ENCODE assay signal across 20 cellular contexts in genomic region chr2:239868556-239869181, GRCh38.
DNase-seq lines count a peak whose midpoint lies in the region; ATAC-seq, FAIRE-seq and TF ChIP-seq lines count a peak whose summit lies in the region.
"Had no signal": no experiment of that assay in that cellular context is flagged by ENCODE, and none has a peak within 500 bp of the region (broad histone marks: within the 10 kb centered on the region; RNA-seq: fewer than 3 reads in every experiment).

No MANE protein-coding gene starts in this region.

- DNase-seq in activated CD8-positive, alpha-beta memory T cell treated with anti-CD3 and anti-CD28 coated beads, Interleukin-2, amount 50 U/mL, for 48 hours: peak; percentile 22
- DNase-seq in activated CD8-positive, alpha-beta memory T cell treated with anti-CD3 and anti-CD28 coated beads, Interleukin-2, amount 10 ng/mL, durations not matched to agents 7 days and 5 days: no peak
- DNase-seq in HepG2 (ENCODE audit: low spot score) (no peak), trophoblast cell (no peak), substantia nigra (lab: John Stamatoyannopoulos, UW) (no peak), mesenteric fat pad (ENCODE audit: low spot score) (no peak)
- DNase-seq: 8988T; CD4-positive, alpha-beta memory T cell; DMS153; DMS79; GDM1; GM23248; HCEC 1CT; HFFc6 had no signal

- TF ChIP-seq POLR2A in HepG2 (IDR thresholded peaks at IDR 0.05; ENCODE audit: insufficient read depth in 1 of 2, low read depth in 2 of 2, low read length in 2 of 2): no peak

- H3K23ac ChIP-seq in trophoblast cell (ENCODE audit: low read length): peak overlapping the region; percentile 12

- ATAC-seq in activated CD8-positive, alpha-beta memory T cell treated with anti-CD3 and anti-CD28 coated beads, Interleukin-2, amount 10 ng/mL, durations not matched to agents 7 days and 5 days: no peak
- ATAC-seq in HepG2 (no peak), HG02970 (IDR thresholded peaks at IDR 0.05; ENCODE audit: low FRiP score, unreplicated experiment) (no peak)

- no peak overlapping the region for H2BK12ac ChIP-seq in trophoblast cell (ENCODE audit: low read length)

- H3K27ac Mint-ChIP-seq in activated CD8-positive, alpha-beta memory T cell treated with anti-CD3 and anti-CD28 coated beads, Interleukin-2, amount 10 ng/mL, durations not matched to agents 7 days and 5 days: no peak overlapping the region
- H3K27ac Mint-ChIP-seq: CD14-positive monocyte; CD4-positive, alpha-beta memory T cell; HFFc6 had no signal

- H2BK5ac ChIP-seq in trophoblast cell (ENCODE audit: low read depth, low read length, poor library complexity): no peak overlapping the region

- H3K36me3 Mint-ChIP-seq in activated CD8-positive, alpha-beta memory T cell treated with anti-CD3 and anti-CD28 coated beads, Interleukin-2, amount 10 ng/mL, durations not matched to agents 7 days and 5 days: no peaks in the 10 kb centered on the region
- H3K36me3 Mint-ChIP-seq: CD14-positive monocyte; CD4-positive, alpha-beta memory T cell had no signal

- H3K9ac ChIP-seq in HepG2 (ENCODE audit: insufficient read depth, low read depth, low read length) (no peak overlapping the region), trophoblast cell (ENCODE audit: low read length) (no peak overlapping the region)
- H3K9ac ChIP-seq: BLaER1, GM23248 had no signal

- no peaks in the 10 kb centered on the region for H3K27me3 Mint-ChIP-seq in activated CD8-positive, alpha-beta memory T cell treated with anti-CD3 and anti-CD28 coated beads, Interleukin-2, amount 10 ng/mL, durations not matched to agents 7 days and 5 days

- H4K20me1 ChIP-seq in HepG2 (ENCODE audit: insufficient read depth, low read length): no peaks in the 10 kb centered on the region
- H4K20me1 ChIP-seq: BLaER1 had no signal

- H3K27ac ChIP-seq in HepG2 (ENCODE audit: extremely low read length, insufficient read depth, low read length) (no peak overlapping the region), trophoblast cell (ENCODE audit: low read depth, low read length) (no peak overlapping the region), substantia nigra (ENCODE audit: low read depth, low read length, poor library complexity, severe bottlenecking) (no peak overlapping the region)
- H3K27ac ChIP-seq: BLaER1, GM23248 had no signal

- no peak for TF ChIP-seq RAD21 in HepG2 (CRISPR knock-in tag; IDR thresholded peaks at IDR 0.05)

- no peak overlapping the region for H3K4ac ChIP-seq in trophoblast cell (ENCODE audit: low read depth, low read length)

- H3K9me3 ChIP-seq in HepG2 (ENCODE audit: low read length) (peaks cover 27% of the 10 kb centered on the region), trophoblast cell (ENCODE audit: insufficient read depth, low read depth, low read length) (peaks cover 20% of the 10 kb centered on the region)

- H3K4me3 ChIP-seq in HepG2 (replicated peaks in 1 of 3; ENCODE audit: insufficient read depth in 1 of 3, low read depth in 2 of 3, low read length in 3 of 3): no peak overlapping the region
- H3K4me3 ChIP-seq in trophoblast cell (ENCODE audit: low read depth, low read length): peak overlapping the region; percentile 16
- H3K4me3 ChIP-seq: BLaER1, GM23248 had no signal

- H3K4me1 Mint-ChIP-seq in activated CD8-positive, alpha-beta memory T cell treated with anti-CD3 and anti-CD28 coated beads, Interleukin-2, amount 10 ng/mL, durations not matched to agents 7 days and 5 days: no peaks in the 10 kb centered on the region

- no peak overlapping the region for H2AK5ac ChIP-seq in trophoblast cell (ENCODE audit: low read length)

- H3K79me2 ChIP-seq in HepG2 (ENCODE audit: insufficient read depth, low read length) (no peaks in the 10 kb centered on the region), trophoblast cell (ENCODE audit: control insufficient read depth, insufficient read depth, low read length, poor library complexity) (no peaks in the 10 kb centered on the region)

- BruUV-seq in HepG2 (replicated peaks; lab: Mats Ljungman, UMichigan): no TSS peak

- no peak overlapping the region for H4K8ac ChIP-seq in trophoblast cell (ENCODE audit: low read depth, low read length)

- no peak overlapping the region for H4K91ac ChIP-seq in trophoblast cell (ENCODE audit: low read depth, low read length)

- no peaks in the 10 kb centered on the region for H3K4me1 ChIP-seq in HepG2 (ENCODE audit: insufficient read depth, low read length)
- H3K4me1 ChIP-seq in trophoblast cell (ENCODE audit: control insufficient read depth in 1 of 2, insufficient read depth in 2 of 2, low read length in 2 of 2): no peaks in the 10 kb centered on the region

- no peak overlapping the region for H3K14ac ChIP-seq in trophoblast cell (ENCODE audit: low read length)

- H3K79me1 ChIP-seq in trophoblast cell (ENCODE audit: low read length): no peaks in the 10 kb centered on the region

- no peak overlapping the region for H3K18ac ChIP-seq in trophoblast cell (ENCODE audit: low read length)

- POLR2A ChIA-PET in HepG2 (lab: Yijun Ruan, JAX): no interaction called here

- H3K36me3 ChIP-seq in HepG2 (replicated peaks in 1 of 2; ENCODE audit: control insufficient read depth in 1 of 2, insufficient read depth in 2 of 2, low read length in 2 of 2) (no peaks in the 10 kb centered on the region), trophoblast cell (ENCODE audit: control insufficient read depth in 1 of 2, insufficient read depth in 2 of 2, low read length in 2 of 2) (no peaks in the 10 kb centered on the region)
- H3K36me3 ChIP-seq: BLaER1 had no signal

- in situ Hi-C loops in HepG2 (cut with HindIII; ENCODE audit: extremely low pct_ligation_motif_present, low pct_unique_long_range_greater_than_20kb): no loop called here

- FAIRE-seq in HepG2 (lab: Jason Lieb, UNC): no peak
- FAIRE-seq: GM12892, GM18507, H54 had no signal

- intact Hi-C loops in HepG2 (cut with micrococcal nuclease; ENCODE audit: unreplicated experiment): no loop called here

- H3K9me3 Mint-ChIP-seq in activated CD8-positive, alpha-beta memory T cell treated with anti-CD3 and anti-CD28 coated beads, Interleukin-2, amount 10 ng/mL, durations not matched to agents 7 days and 5 days (ENCODE audit: low read depth): no peaks in the 10 kb centered on the region
- H3K9me3 Mint-ChIP-seq: CD4-positive, alpha-beta memory T cell had no signal

- no peak for TF ChIP-seq CTCF in HepG2 (CRISPR knock-in tag; IDR thresholded peaks at IDR 0.05)

- TF ChIP-seq EP300 in HepG2 (IDR thresholded peaks at IDR 0.05; ENCODE audit: low read depth in 2 of 2, low read length in 2 of 2) (no peak), HepG2 (CRISPR knock-in tag; IDR thresholded peaks at IDR 0.05; ENCODE audit: borderline replicate concordance) (no peak)

- CTCF ChIA-PET in activated CD8-positive, alpha-beta memory T cell treated with anti-CD3 and anti-CD28 coated beads, Interleukin-2, amount 10 ng/mL, durations not matched to agents 7 days and 5 days (lab: Charles Lee): no interaction called here
- CTCF ChIA-PET in HepG2 (lab: Yijun Ruan, JAX; ENCODE audit: low intra/inter-chr PET ratio, low total read pairs): no interaction called here

- peaks cover 2 to 17% of the 10 kb centered on the region in 2 experiments; a peak in 3 of 5 replicates for H3K27me3 ChIP-seq in HepG2 (ENCODE audit: control insufficient read depth in 1 of 2, insufficient read depth in 2 of 2, low read length in 2 of 2)
- no peaks in the 10 kb centered on the region for H3K27me3 ChIP-seq in trophoblast cell (ENCODE audit: insufficient read depth, low read length)
- H3K27me3 ChIP-seq: BLaER1 had no signal

- H2AFZ ChIP-seq in HepG2 (ENCODE audit: low read length) (no peak overlapping the region), trophoblast cell (ENCODE audit: insufficient read depth, low read length, poor library complexity) (no peak overlapping the region)
- H2AFZ ChIP-seq: GM23248 had no signal

- H4K12ac ChIP-seq in trophoblast cell (ENCODE audit: low read depth, low read length): no peak overlapping the region

- H2BK120ac ChIP-seq in trophoblast cell (ENCODE audit: insufficient read depth, low read length, poor library complexity): no peak overlapping the region

- no peak overlapping the region for H3K4me3 Mint-ChIP-seq in activated CD8-positive, alpha-beta memory T cell treated with anti-CD3 and anti-CD28 coated beads, Interleukin-2, amount 10 ng/mL, durations not matched to agents 7 days and 5 days
- H3K4me3 Mint-ChIP-seq: CD14-positive monocyte; CD4-positive, alpha-beta memory T cell; HFFc6 had no signal

- WGBS in HepG2 (ENCODE audit: low lambda C conversion rate): 55% methylated on average over 4 of the region's 4 CpGs
- WGBS in trophoblast cell (ENCODE audit: extremely low coverage, insufficient coverage, insufficient read length): 100% methylated on average over 4 of the region's 4 CpGs

- H3K4me2 ChIP-seq in HepG2 (ENCODE audit: low read depth, low read length) (no peak overlapping the region), trophoblast cell (ENCODE audit: low read length) (no peak overlapping the region)
- H3K4me2 ChIP-seq: BLaER1 had no signal

TF ChIP-seq in HepG2, 621 proteins besides CTCF, POLR2A, EP300 and RAD21 (continues in another document):
- TF ChIP-seq PHB2 (IDR thresholded peaks at IDR 0.05; ENCODE audit: partially characterized antibody) (peak; percentile 80), IKZF1 (IDR thresholded peaks at IDR 0.05) (0 out of 2 replicates have a peak, but pooled peaks have one; percentile 39), FOXA1 (IDR thresholded peaks at IDR 0.05) (0 out of 2 replicates have a peak, but pooled peaks have one; percentile 29), FOXA1 (CRISPR knock-in tag; IDR thresholded peaks at IDR 0.05) (no peak), NFRKB (IDR thresholded peaks at IDR 0.05) (0 out of 2 replicates have a peak, but pooled peaks have one; percentile 3), ZNF704 (CRISPR knock-in tag; IDR thresholded peaks at IDR 0.05; ENCODE audit: borderline replicate concordance) (no peak), PLRG1 (conservative IDR thresholded peaks at IDR 0.05) (0 out of 2 replicates have a peak, but pooled peaks have one; percentile 31), ZNF207 (IDR thresholded peaks at IDR 0.05; ENCODE audit: borderline replicate concordance) (0 out of 2 replicates have a peak, but pooled peaks have one; percentile 63), ATM (IDR thresholded peaks at IDR 0.05; ENCODE audit: borderline replicate concordance) (peak; percentile 62; the same call in 1 of the 2 replicates), SSRP1 (CRISPR knock-in tag; IDR thresholded peaks at IDR 0.05) (no peak), ZNF282 (IDR thresholded peaks at IDR 0.05; ENCODE audit: partially characterized antibody) (peak; percentile 57)
